Comparison of ENCODE assay signal across 8 cellular contexts in the genomic region with DNA sequence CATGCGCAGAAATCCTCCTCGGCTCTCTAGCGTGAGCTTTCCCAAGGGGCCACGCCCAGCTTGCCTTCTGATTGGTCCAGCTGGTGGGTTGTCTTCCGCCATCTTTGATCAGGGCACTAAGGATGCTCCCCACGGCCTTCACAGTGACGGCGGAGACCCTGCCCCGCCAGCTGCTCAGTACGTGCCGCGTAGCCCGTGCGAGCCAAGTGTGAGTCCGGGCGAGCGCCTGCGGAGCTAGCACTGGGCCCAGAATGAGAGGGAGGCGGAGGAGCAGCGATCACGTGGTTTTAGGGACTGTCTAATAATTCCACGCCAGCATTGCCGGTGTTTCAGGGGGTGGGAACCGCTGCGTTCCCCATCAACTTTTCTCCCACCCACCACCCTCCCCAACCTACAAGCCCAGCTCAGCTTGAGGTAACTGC. TPM values are rescaled to one million over a fixed set of nuclear protein-coding genes. Genes with fewer than 3 reads are reported as not detected.
DNase-seq lines count a peak whose midpoint lies in the region; ATAC-seq and TF ChIP-seq lines count a peak whose summit lies in the region.

No MANE protein-coding gene starts in this region.

- no peaks in the 10 kb centered on the region for H3K27me3 Mint-ChIP-seq in CD4-positive, alpha-beta T cell
- no peaks in the 10 kb centered on the region for H3K27me3 Mint-ChIP-seq in activated CD4-positive, alpha-beta memory T cell treated with anti-CD3 and anti-CD28 coated beads for 36 hours

- H3K27ac ChIP-seq in CD4-positive, alpha-beta T cell (ENCODE audit: low read depth, low read length) = peak overlapping the region; percentile 86
- H3K27ac ChIP-seq in dorsolateral prefrontal cortex (peak overlapping the region; percentile 87 to 100 (median 98)), liver (ENCODE audit: low read depth in 1 of 2, low read length in 2 of 2) (peak overlapping the region; percentile 97 to 99)

- peaks cover 13 to 70% (median 54%) of the 10 kb centered on the region in 4 donors for H3K4me1 ChIP-seq in liver (ENCODE audit: control insufficient read depth in 4 of 4, insufficient read depth in 4 of 4, low read length in 3 of 4)

- H3K27me3 ChIP-seq in CD4-positive, alpha-beta T cell (ENCODE audit: control insufficient read depth, insufficient read depth, low read length) = no peaks in the 10 kb centered on the region
- no peaks in the 10 kb centered on the region for H3K27me3 ChIP-seq in dorsolateral prefrontal cortex
- H3K27me3 ChIP-seq in liver (ENCODE audit: control insufficient read depth in 4 of 4, insufficient read depth in 4 of 4, low read length in 3 of 4) = no peaks in the 10 kb centered on the region

- H3K4me3 Mint-ChIP-seq in CD4-positive, alpha-beta T cell = peak overlapping the region; percentile 99
- H3K4me3 Mint-ChIP-seq in activated CD4-positive, alpha-beta memory T cell treated with anti-CD3 and anti-CD28 coated beads for 36 hours = peak overlapping the region; percentile 90

- POLR2A ChIA-PET in CD4-positive, alpha-beta T cell (lab: Charles Lee) = interaction anchor here (0.8 to 6.0 kb wide), 31 partner anchors 11 to 1156 kb away, joined by 3 to 112 read pairs (median 5); a partner anchor contains a TSS
- POLR2A ChIA-PET in activated CD4-positive, alpha-beta memory T cell treated with anti-CD3 and anti-CD28 coated beads for 36 hours (lab: Charles Lee) = interaction anchor here (0.8 to 6.0 kb wide), 14 partner anchors 10 to 545 kb away, joined by 3 to 53 read pairs (median 4); a partner anchor contains a TSS

- TF ChIP-seq CTCF in CD4-positive, alpha-beta T cell (IDR thresholded peaks at IDR 0.05) = no peak
- TF ChIP-seq CTCF in dorsolateral prefrontal cortex (IDR thresholded peaks at IDR 0.05 in 54 of 56, conservative IDR thresholded peaks at IDR 0.05 in 2 of 56; ENCODE audit: low read depth in 1 of 56, partially characterized antibody in 56 of 56) (peak in 21 of 56 donors; percentile 1 to 57 (median 22)), liver (IDR thresholded peaks at IDR 0.05; ENCODE audit: low read depth, low read length, missing input control) (no peak)

- H3K36me3 ChIP-seq in liver (ENCODE audit: control insufficient read depth in 4 of 4, insufficient read depth in 3 of 4, low read depth in 1 of 4, low read length in 3 of 4) = peaks cover 0 to 6% (median 2%) of the 10 kb centered on the region in 4 donors

- H3K27ac Mint-ChIP-seq in CD4-positive, alpha-beta T cell = peak overlapping the region; percentile 98
- H3K27ac Mint-ChIP-seq in activated CD4-positive, alpha-beta memory T cell treated with anti-CD3 and anti-CD28 coated beads for 36 hours = peak overlapping the region; percentile 95

- H3K9me3 Mint-ChIP-seq in CD4-positive, alpha-beta T cell = no peaks in the 10 kb centered on the region
- no peaks in the 10 kb centered on the region for H3K9me3 Mint-ChIP-seq in activated CD4-positive, alpha-beta memory T cell treated with anti-CD3 and anti-CD28 coated beads for 36 hours

- CTCF ChIA-PET in CD4-positive, alpha-beta T cell (lab: Charles Lee) = interaction anchor here (0.9 to 6.1 kb wide), 10 partner anchors 10 to 211 kb away, joined by 3 to 63 read pairs (median 6); a partner anchor contains a TSS
- CTCF ChIA-PET in activated CD4-positive, alpha-beta memory T cell treated with anti-CD3 and anti-CD28 coated beads for 36 hours (lab: Charles Lee) = interaction anchor here (0.7 to 7.5 kb wide), 15 partner anchors 9 to 316 kb away, joined by 3 to 113 read pairs (median 5); a partner anchor contains a TSS

- H3K4me1 Mint-ChIP-seq in CD4-positive, alpha-beta T cell (ENCODE audit: low read depth) = peaks cover 55% of the 10 kb centered on the region
- H3K4me1 Mint-ChIP-seq in activated CD4-positive, alpha-beta memory T cell treated with anti-CD3 and anti-CD28 coated beads for 36 hours (ENCODE audit: low read depth) = peaks cover 58% of the 10 kb centered on the region

- no peaks in the 10 kb centered on the region for H3K9me3 ChIP-seq in CD4-positive, alpha-beta T cell (ENCODE audit: control insufficient read depth, low read length)
- H3K9me3 ChIP-seq in liver (ENCODE audit: control insufficient read depth in 4 of 4, low read length in 3 of 4) = no peaks in the 10 kb centered on the region

- H3K4me3 ChIP-seq in dorsolateral prefrontal cortex = peak overlapping the region; percentile 32 to 91 (median 78)
- H3K4me3 ChIP-seq in liver (ENCODE audit: low read depth in 1 of 3, low read length in 3 of 3) = peak overlapping the region; percentile 64 to 74 (median 70)

- peak overlapping the region; percentile 80 to 84 for H3K9ac ChIP-seq in liver (ENCODE audit: low read depth in 1 of 2, low read length in 2 of 2)

- peak; percentile 94 to 99 (median 96) for DNase-seq in CD4-positive, alpha-beta T cell
- DNase-seq in NCI-H82 (lab: John Stamatoyannopoulos, UW) = peak; percentile 100
- peak; percentile 99 for DNase-seq in activated CD4-positive, alpha-beta memory T cell treated with anti-CD3 and anti-CD28 coated beads for 36 hours
- DNase-seq in dorsolateral prefrontal cortex = peak; percentile 97 to 99 (median 98)
- DNase-seq in stimulated activated CD4-positive, alpha-beta T cell treated with anti-CD3 and anti-CD28 coated beads, Interleukin-4, amount 100 ng/mL, for 24 hours = peak; percentile 99

- peak; percentile 29 to 49 for TF ChIP-seq RAD21 in liver (IDR thresholded peaks at IDR 0.05)

- peaks cover 65% of the 10 kb centered on the region for H3K36me3 Mint-ChIP-seq in CD4-positive, alpha-beta T cell (ENCODE audit: low read depth)
- peaks cover 31% of the 10 kb centered on the region for H3K36me3 Mint-ChIP-seq in activated CD4-positive, alpha-beta memory T cell treated with anti-CD3 and anti-CD28 coated beads for 36 hours

- ATAC-seq in CD4-positive, alpha-beta T cell (ENCODE audit: poor library complexity) = peak; percentile 84
- ATAC-seq in GM19452 (IDR thresholded peaks at IDR 0.05; ENCODE audit: unreplicated experiment) (peak; percentile 79), HG03575 (IDR thresholded peaks at IDR 0.05; ENCODE audit: extremely low read depth, insufficient number of reproducible peaks, low FRiP score, unreplicated experiment) (peak; percentile 74)

- intact Hi-C loops in CD4-positive, alpha-beta T cell (cut with DNase I, micrococcal nuclease) = loop anchor here (1.0 to 10.0 kb wide), 7 partner anchors 27 to 1157 kb away; a partner anchor contains a TSS
- intact Hi-C loops in activated CD4-positive, alpha-beta memory T cell treated with anti-CD3 and anti-CD28 coated beads for 36 hours (cut with micrococcal nuclease) = loop anchor here (1.0 to 10.0 kb wide), 4 partner anchors 68 to 259 kb away; a partner anchor contains a TSS
- intact Hi-C loops in dorsolateral prefrontal cortex (cut with DNase I) = loop anchor here (2.0 to 10.0 kb wide), 5 partner anchors 25 to 1159 kb away; a partner anchor contains a TSS

- under 1% methylated on average over 25 of the region's 25 CpGs for WGBS in liver

TF ChIP-seq in liver, 16 proteins besides CTCF, POLR2A, EP300 and RAD21 (continues in another document):
- peak in 1 of 2 donors; percentile 68 for TF ChIP-seq GABPA (IDR thresholded peaks at IDR 0.05 in 1 of 2, conservative IDR thresholded peaks at IDR 0.05 in 1 of 2)
- TF ChIP-seq FOXA2 (IDR thresholded peaks at IDR 0.05) = no peak
- peak; percentile 73 for TF ChIP-seq TAF1 (conservative IDR thresholded peaks at IDR 0.05)
- peak in 1 of 2 donors; percentile 48 for TF ChIP-seq HNF4A (conservative IDR thresholded peaks at IDR 0.05)
- peak; percentile 100 for TF ChIP-seq YY1 (IDR thresholded peaks at IDR 0.05)
- TF ChIP-seq NR2F2 (IDR thresholded peaks at IDR 0.05) = peak; percentile 88
- TF ChIP-seq, protein P1, sequence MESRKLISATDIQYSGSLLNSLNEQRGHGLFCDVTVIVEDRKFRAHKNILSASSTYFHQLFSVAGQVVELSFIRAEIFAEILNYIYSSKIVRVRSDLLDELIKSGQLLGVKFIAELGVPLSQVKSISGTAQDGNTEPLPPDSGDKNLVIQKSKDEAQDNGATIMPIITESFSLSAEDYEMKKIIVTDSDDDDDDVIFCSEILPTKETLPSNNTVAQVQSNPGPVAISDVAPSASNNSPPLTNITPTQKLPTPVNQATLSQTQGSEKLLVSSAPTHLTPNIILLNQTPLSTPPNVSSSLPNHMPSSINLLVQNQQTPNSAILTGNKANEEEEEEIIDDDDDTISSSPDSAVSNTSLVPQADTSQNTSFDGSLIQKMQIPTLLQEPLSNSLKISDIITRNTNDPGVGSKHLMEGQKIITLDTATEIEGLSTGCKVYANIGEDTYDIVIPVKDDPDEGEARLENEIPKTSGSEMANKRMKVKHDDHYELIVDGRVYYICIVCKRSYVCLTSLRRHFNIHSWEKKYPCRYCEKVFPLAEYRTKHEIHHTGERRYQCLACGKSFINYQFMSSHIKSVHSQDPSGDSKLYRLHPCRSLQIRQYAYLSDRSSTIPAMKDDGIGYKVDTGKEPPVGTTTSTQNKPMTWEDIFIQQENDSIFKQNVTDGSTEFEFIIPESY (IDR thresholded peaks at IDR 0.05) = peak; percentile 79
- TF ChIP-seq RXRA (IDR thresholded peaks at IDR 0.05) = peak; percentile 66 to 75
- TF ChIP-seq, protein P2, sequence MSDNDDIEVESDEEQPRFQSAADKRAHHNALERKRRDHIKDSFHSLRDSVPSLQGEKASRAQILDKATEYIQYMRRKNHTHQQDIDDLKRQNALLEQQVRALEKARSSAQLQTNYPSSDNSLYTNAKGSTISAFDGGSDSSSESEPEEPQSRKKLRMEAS (IDR thresholded peaks at IDR 0.05) = peak; percentile 91

RNA-seq across cellular contexts. Expression of a gene that starts 1.6 kb away (rescaled TPM):
- 10 to 100 TPM; 37.2 to 38.0 TPM for total RNA-seq in CD4-positive, alpha-beta T cell
- 10 to 100 TPM; 50.5 to 54.5 TPM for total RNA-seq in activated CD4-positive, alpha-beta memory T cell treated with anti-CD3 and anti-CD28 coated beads for 36 hours
- total RNA-seq in dorsolateral prefrontal cortex = 10 to 100 TPM in 3 of 120 experiments, 1 to 10 TPM in 117; 1.3 to 14.2 (median 4.0) TPM
- total RNA-seq in liver = 1 to 10 TPM; 6.8 to 9.5 TPM
- polyA plus RNA-seq in liver = 10 to 100 TPM in 1 of 2 donors, 1 to 10 TPM in 1; 8.2 to 20.2 TPM

RNA-seq across cellular contexts. Expression of a gene that starts 27.2 kb away (rescaled TPM):
- 10 to 100 TPM; 74.6 to 79.8 TPM for total RNA-seq in CD4-positive, alpha-beta T cell
- 10 to 100 TPM; 12.8 to 15.3 TPM for total RNA-seq in activated CD4-positive, alpha-beta memory T cell treated with anti-CD3 and anti-CD28 coated beads for 36 hours
- total RNA-seq in dorsolateral prefrontal cortex = 100 to 1,000 TPM in 7 of 120 experiments, 10 to 100 TPM in 113; 48.9 to 142 (median 72.0) TPM
- 100 to 1,000 TPM in 1 of 2 donors, 1 to 10 TPM in 1; 6.5 to 110 TPM for total RNA-seq in liver
- polyA plus RNA-seq in liver = 10 to 100 TPM; 27.6 to 71.6 TPM

RNA-seq across cellular contexts. Expression of a gene that starts 36.8 kb away (rescaled TPM):
- total RNA-seq in CD4-positive, alpha-beta T cell = 1 to 10 TPM; 4.6 to 4.9 TPM
- total RNA-seq in activated CD4-positive, alpha-beta memory T cell treated with anti-CD3 and anti-CD28 coated beads for 36 hours = 10 to 100 TPM in 1 of 2 experiments, 1 to 10 TPM in 1; 8.8 to 10.2 TPM
- total RNA-seq in dorsolateral prefrontal cortex = 10 to 100 TPM; 18.9 to 55.4 (median 34.4) TPM
- 1 to 10 TPM; 7.2 to 7.3 TPM for total RNA-seq in liver
- 1 to 10 TPM in 1 of 2 donors, under 1 TPM in 1; 0.71 to 4.4 TPM for polyA plus RNA-seq in liver

RNA-seq across cellular contexts. Expression of a gene that starts 47.8 kb away (rescaled TPM):
- total RNA-seq in CD4-positive, alpha-beta T cell = not detected
- not detected for total RNA-seq in activated CD4-positive, alpha-beta memory T cell treated with anti-CD3 and anti-CD28 coated beads for 36 hours
- total RNA-seq in dorsolateral prefrontal cortex = under 1 TPM in 3 of 120 experiments, not detected in 117; 0.22 to 0.66 (median 0.25) TPM
- total RNA-seq in liver = under 1 TPM in 1 of 2 donors, not detected in 1; 0.33 TPM
- polyA plus RNA-seq in liver = under 1 TPM in 1 of 2 donors, not detected in 1; 0.32 TPM

Comparison
In these comparisons a context has a peak if more than half of its experiments do, and no peak if none do; other contexts are left out.
1. Peak in every context shown above with its lines: DNase-seq, ATAC-seq, H3K4me3 ChIP-seq and H3K27ac ChIP-seq.